12 cellular contexts compared by ENCODE assay signal in the genomic region with DNA sequence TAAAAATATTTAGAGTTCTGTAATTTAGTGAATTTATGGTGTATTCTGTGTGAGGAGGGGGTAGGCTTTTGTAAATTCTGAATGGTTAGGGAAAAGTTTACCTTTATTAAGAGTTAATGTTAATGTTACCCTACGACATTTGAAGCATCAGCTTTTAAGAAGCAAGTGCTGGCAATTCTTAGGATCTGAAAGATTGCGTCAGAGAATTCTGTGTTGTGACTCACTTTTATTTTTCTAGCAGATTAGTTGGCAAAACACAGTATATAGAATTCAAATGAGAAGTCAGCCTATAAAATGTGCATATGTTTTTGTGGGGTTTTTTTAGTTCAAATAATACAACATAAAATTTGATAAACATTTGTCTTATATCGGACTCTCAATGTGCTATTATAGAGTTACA.
A peak's percentile ranks its signal among the peaks of the same experiment; 100 is the strongest.
DNase-seq lines count a peak whose midpoint lies in the region; ATAC-seq and TF ChIP-seq lines count a peak whose summit lies in the region.
"Had no signal": no experiment of that assay in that cellular context is flagged by ENCODE, and none has a peak within 500 bp of the region (broad histone marks: within the 10 kb centered on the region; RNA-seq: fewer than 3 reads in every experiment).

No MANE protein-coding gene starts in this region.

- no peaks in the 10 kb centered on the region for H3K9me3 Mint-ChIP-seq in activated T-cell treated with anti-CD3 and anti-CD28 coated beads, Interleukin-2, amount 50 U/mL, for 72 hours

- WGBS in suprapubic skin: 35% methylated on average over 3 of the region's 3 CpGs

- no peaks in the 10 kb centered on the region for H3K27me3 ChIP-seq in suprapubic skin
- H3K27me3 ChIP-seq: BLaER1, SJSA1 had no signal

- ATAC-seq in activated T-cell treated with anti-CD3 and anti-CD28 coated beads, Interleukin-2, amount 50 U/mL, for 72 hours (replicated peaks in 1 of 2): no peak
- ATAC-seq in SK-N-SH treated with all-trans-retinoic acid at 6 μM for 48 hours (peak; percentile 67), GM19463 (IDR thresholded peaks at IDR 0.05; ENCODE audit: unreplicated experiment) (no peak)

- H3K9me3 ChIP-seq in suprapubic skin: no peaks in the 10 kb centered on the region
- H3K9me3 ChIP-seq: SJSA1 had no signal

- no peak for TF ChIP-seq CTCF in fibroblast of pulmonary artery (IDR thresholded peaks at IDR 0.05; ENCODE audit: low read length, missing control alignments)
- TF ChIP-seq CTCF in suprapubic skin (IDR thresholded peaks at IDR 0.05): no peak

- H3K27ac Mint-ChIP-seq in activated T-cell treated with anti-CD3 and anti-CD28 coated beads, Interleukin-2, amount 50 U/mL, for 72 hours: peak overlapping the region; percentile 96

- no peak for DNase-seq in activated T-cell treated with anti-CD3 and anti-CD28 coated beads, Interleukin-2, amount 50 U/mL, for 72 hours
- DNase-seq in activated T-cell treated with anti-CD3 and anti-CD28 coated beads, Interleukin-2, amount 50 U/mL, for 48 hours: no peak
- peak; percentile 83 for DNase-seq in fibroblast of pulmonary artery (ENCODE audit: low read depth)
- DNase-seq in suprapubic skin (ENCODE audit: low spot score in 2 of 2): no peak
- DNase-seq in germinal center (ENCODE audit: low spot score): no peak
- DNase-seq in cerebellum (ENCODE audit: low spot score): no peak
- DNase-seq: NCI-H1417 treated with DMSO at 0.1 percent for 48 hours had no signal

- no peak for TF ChIP-seq POLR2A in suprapubic skin (IDR thresholded peaks at IDR 0.05)

- peaks cover 2% of the 10 kb centered on the region in 2 donors for H3K36me3 Mint-ChIP-seq in activated T-cell treated with anti-CD3 and anti-CD28 coated beads, Interleukin-2, amount 50 U/mL, for 72 hours (ENCODE audit: insufficient read depth in 2 of 2)

- peaks cover 56% of the 10 kb centered on the region for H3K4me1 ChIP-seq in suprapubic skin
- H3K4me1 ChIP-seq: BLaER1, SJSA1 had no signal

- no peak for TF ChIP-seq EP300 in suprapubic skin (IDR thresholded peaks at IDR 0.05)

- H3K4me3 Mint-ChIP-seq in activated T-cell treated with anti-CD3 and anti-CD28 coated beads, Interleukin-2, amount 50 U/mL, for 72 hours: peak overlapping the region in 1 of 2 donors; percentile 71

- H3K4me3 ChIP-seq in fibroblast of pulmonary artery (replicated peaks; ENCODE audit: low read depth, low read length) (peak overlapping the region; percentile 26), suprapubic skin (peak overlapping the region; percentile 19)
- H3K4me3 ChIP-seq: BLaER1, SJSA1 had no signal

- H3K27me3 Mint-ChIP-seq in activated T-cell treated with anti-CD3 and anti-CD28 coated beads, Interleukin-2, amount 50 U/mL, for 72 hours (ENCODE audit: low read depth): no peaks in the 10 kb centered on the region

- H3K27ac ChIP-seq in suprapubic skin: peak overlapping the region; percentile 33
- H3K27ac ChIP-seq: BLaER1, parathyroid adenoma, SJSA1 had no signal

- peaks cover 45% of the 10 kb centered on the region for H3K4me1 Mint-ChIP-seq in activated T-cell treated with anti-CD3 and anti-CD28 coated beads, Interleukin-2, amount 50 U/mL, for 72 hours (ENCODE audit: low read depth)

- no peaks in the 10 kb centered on the region for H3K36me3 ChIP-seq in suprapubic skin
- H3K36me3 ChIP-seq: SJSA1 had no signal

TF ChIP-seq in SK-N-SH treated with all-trans-retinoic acid at 6 μM for 48 hours, 23 proteins besides CTCF, POLR2A, EP300 and RAD21:
- no peak for TF ChIP-seq PPARA (CRISPR knock-in tag; IDR thresholded peaks at IDR 0.05; ENCODE audit: borderline replicate concordance)
- TF ChIP-seq, protein P1, sequence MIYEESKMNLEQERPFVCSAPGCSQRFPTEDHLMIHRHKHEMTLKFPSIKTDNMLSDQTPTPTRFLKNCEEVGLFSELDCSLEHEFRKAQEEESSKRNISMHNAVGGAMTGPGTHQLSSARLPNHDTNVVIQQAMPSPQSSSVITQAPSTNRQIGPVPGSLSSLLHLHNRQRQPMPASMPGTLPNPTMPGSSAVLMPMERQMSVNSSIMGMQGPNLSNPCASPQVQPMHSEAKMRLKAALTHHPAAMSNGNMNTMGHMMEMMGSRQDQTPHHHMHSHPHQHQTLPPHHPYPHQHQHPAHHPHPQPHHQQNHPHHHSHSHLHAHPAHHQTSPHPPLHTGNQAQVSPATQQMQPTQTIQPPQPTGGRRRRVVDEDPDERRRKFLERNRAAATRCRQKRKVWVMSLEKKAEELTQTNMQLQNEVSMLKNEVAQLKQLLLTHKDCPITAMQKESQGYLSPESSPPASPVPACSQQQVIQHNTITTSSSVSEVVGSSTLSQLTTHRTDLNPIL (CRISPR knock-in tag; IDR thresholded peaks at IDR 0.05; ENCODE audit: low read depth): no peak
- TF ChIP-seq, protein P2, sequence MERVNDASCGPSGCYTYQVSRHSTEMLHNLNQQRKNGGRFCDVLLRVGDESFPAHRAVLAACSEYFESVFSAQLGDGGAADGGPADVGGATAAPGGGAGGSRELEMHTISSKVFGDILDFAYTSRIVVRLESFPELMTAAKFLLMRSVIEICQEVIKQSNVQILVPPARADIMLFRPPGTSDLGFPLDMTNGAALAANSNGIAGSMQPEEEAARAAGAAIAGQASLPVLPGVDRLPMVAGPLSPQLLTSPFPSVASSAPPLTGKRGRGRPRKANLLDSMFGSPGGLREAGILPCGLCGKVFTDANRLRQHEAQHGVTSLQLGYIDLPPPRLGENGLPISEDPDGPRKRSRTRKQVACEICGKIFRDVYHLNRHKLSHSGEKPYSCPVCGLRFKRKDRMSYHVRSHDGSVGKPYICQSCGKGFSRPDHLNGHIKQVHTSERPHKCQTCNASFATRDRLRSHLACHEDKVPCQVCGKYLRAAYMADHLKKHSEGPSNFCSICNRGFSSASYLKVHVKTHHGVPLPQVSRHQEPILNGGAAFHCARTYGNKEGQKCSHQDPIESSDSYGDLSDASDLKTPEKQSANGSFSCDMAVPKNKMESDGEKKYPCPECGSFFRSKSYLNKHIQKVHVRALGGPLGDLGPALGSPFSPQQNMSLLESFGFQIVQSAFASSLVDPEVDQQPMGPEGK (CRISPR knock-in tag; IDR thresholded peaks at IDR 0.05; ENCODE audit: borderline replicate concordance): no peak
- no peak for TF ChIP-seq ESRRG (CRISPR knock-in tag; IDR thresholded peaks at IDR 0.05)
- TF ChIP-seq, protein P3, sequence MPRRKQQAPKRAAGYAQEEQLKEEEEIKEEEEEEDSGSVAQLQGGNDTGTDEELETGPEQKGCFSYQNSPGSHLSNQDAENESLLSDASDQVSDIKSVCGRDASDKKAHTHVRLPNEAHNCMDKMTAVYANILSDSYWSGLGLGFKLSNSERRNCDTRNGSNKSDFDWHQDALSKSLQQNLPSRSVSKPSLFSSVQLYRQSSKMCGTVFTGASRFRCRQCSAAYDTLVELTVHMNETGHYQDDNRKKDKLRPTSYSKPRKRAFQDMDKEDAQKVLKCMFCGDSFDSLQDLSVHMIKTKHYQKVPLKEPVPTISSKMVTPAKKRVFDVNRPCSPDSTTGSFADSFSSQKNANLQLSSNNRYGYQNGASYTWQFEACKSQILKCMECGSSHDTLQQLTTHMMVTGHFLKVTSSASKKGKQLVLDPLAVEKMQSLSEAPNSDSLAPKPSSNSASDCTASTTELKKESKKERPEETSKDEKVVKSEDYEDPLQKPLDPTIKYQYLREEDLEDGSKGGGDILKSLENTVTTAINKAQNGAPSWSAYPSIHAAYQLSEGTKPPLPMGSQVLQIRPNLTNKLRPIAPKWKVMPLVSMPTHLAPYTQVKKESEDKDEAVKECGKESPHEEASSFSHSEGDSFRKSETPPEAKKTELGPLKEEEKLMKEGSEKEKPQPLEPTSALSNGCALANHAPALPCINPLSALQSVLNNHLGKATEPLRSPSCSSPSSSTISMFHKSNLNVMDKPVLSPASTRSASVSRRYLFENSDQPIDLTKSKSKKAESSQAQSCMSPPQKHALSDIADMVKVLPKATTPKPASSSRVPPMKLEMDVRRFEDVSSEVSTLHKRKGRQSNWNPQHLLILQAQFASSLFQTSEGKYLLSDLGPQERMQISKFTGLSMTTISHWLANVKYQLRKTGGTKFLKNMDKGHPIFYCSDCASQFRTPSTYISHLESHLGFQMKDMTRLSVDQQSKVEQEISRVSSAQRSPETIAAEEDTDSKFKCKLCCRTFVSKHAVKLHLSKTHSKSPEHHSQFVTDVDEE (CRISPR knock-in tag; IDR thresholded peaks at IDR 0.05): no peak
- TF ChIP-seq ZNF565 (CRISPR knock-in tag; conservative IDR thresholded peaks at IDR 0.05; ENCODE audit: low read depth): no peak
- TF ChIP-seq CSDC2 (CRISPR knock-in tag; IDR thresholded peaks at IDR 0.05): no peak
- TF ChIP-seq, protein P4, sequence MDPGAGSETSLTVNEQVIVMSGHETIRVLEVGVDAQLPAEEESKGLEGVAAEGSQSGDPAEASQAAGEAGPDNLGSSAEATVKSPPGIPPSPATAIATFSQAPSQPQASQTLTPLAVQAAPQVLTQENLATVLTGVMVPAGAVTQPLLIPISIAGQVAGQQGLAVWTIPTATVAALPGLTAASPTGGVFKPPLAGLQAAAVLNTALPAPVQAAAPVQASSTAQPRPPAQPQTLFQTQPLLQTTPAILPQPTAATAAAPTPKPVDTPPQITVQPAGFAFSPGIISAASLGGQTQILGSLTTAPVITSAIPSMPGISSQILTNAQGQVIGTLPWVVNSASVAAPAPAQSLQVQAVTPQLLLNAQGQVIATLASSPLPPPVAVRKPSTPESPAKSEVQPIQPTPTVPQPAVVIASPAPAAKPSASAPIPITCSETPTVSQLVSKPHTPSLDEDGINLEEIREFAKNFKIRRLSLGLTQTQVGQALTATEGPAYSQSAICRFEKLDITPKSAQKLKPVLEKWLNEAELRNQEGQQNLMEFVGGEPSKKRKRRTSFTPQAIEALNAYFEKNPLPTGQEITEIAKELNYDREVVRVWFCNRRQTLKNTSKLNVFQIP (CRISPR knock-in tag; IDR thresholded peaks at IDR 0.05; ENCODE audit: borderline replicate concordance, low read depth): no peak
- TF ChIP-seq ZC3H10 (CRISPR knock-in tag; IDR thresholded peaks at IDR 0.05): no peak
- TF ChIP-seq RARB (CRISPR knock-in tag; IDR thresholded peaks at IDR 0.05): no peak
- TF ChIP-seq TOX (CRISPR knock-in tag; IDR thresholded peaks at IDR 0.05; ENCODE audit: borderline replicate concordance): no peak
- no peak for TF ChIP-seq ZFP30 (CRISPR knock-in tag; IDR thresholded peaks at IDR 0.05)
- no peak for TF ChIP-seq ZNF70 (CRISPR knock-in tag; IDR thresholded peaks at IDR 0.05)
- TF ChIP-seq ISL1 (CRISPR knock-in tag; IDR thresholded peaks at IDR 0.05): no peak
- TF ChIP-seq TCF4 (CRISPR knock-in tag; IDR thresholded peaks at IDR 0.05; ENCODE audit: borderline replicate concordance): no peak
